In the genomic region with DNA sequence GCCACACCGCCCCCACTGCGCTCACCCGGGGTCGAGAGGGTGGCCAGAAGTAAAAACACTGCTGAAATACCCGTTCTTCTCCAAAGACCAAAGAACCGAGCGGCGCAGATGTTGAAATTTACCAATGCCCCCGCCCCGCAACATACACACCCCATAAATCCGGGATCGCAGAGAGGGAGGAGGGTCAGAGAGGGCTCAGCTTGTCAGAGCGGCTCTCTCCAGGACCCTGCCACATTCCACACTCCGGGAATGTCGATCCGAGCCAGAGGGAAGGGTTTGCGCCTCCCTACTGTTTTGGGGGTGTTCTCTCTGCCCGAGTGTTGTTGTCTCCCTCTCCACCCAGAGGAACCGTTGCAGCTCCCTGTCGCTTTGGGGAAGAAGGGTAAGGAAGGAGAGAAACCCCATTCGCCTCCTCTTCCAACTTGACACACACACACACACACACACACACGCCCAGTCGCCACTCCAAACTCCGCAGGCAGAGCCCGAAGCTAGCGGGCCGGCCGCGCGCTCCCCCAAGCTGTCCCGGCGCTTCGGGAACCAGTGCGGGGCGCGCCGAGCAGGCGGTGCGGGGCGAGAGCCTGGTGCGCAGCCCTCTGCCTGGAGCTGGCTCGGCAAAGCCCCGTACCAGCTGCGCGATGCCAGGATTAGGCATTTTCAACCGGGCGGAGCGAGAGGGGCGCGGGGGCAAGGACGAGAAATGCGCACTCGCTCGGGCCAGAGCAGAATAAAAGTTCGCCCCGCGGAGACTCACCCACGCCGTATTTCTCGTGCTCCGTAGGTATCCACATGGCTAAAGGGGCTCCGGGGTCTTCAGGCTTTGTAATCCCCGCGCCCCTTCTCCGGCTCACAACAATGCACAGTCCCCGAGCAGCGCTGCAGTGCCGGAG, we compare ENCODE assay signal across 8 cellular contexts. TPM values are rescaled to one million over a fixed set of nuclear protein-coding genes. Genes with fewer than 3 reads are reported as not detected.
DNase-seq lines count a peak whose midpoint lies in the region; ATAC-seq, FAIRE-seq and TF ChIP-seq lines count a peak whose summit lies in the region.

No MANE protein-coding gene starts in this region.

- H3K27me3 Mint-ChIP-seq in CD4-positive, CD25-positive, alpha-beta regulatory T cell: peaks cover 41% of the 10 kb centered on the region

- H3K4me1 Mint-ChIP-seq in CD4-positive, CD25-positive, alpha-beta regulatory T cell: peaks cover 10 to 46% (median 21%) of the 10 kb centered on the region in 4 donors

- H3K4me3 Mint-ChIP-seq in CD4-positive, CD25-positive, alpha-beta regulatory T cell: peak overlapping the region; percentile 91 to 98 (median 94)

- H3K9me3 Mint-ChIP-seq in CD4-positive, CD25-positive, alpha-beta regulatory T cell: no peaks in the 10 kb centered on the region

- H3K36me3 Mint-ChIP-seq in CD4-positive, CD25-positive, alpha-beta regulatory T cell: no peaks in the 10 kb centered on the region

- DNase-seq in CD4-positive, CD25-positive, alpha-beta regulatory T cell: peak; percentile 13 to 45 (median 24)
- DNase-seq in RPMI8226: peak; percentile 64
- DNase-seq in adipocyte (ENCODE audit: low read depth): peak; percentile 82
- peak; percentile 64 to 77 for DNase-seq in heart right ventricle
- DNase-seq in pancreas: peak; percentile 56 to 82 (median 64)
- no peak for DNase-seq in RCC 7860 (ENCODE audit: low spot score)

- peak overlapping the region; percentile 9 for H3K27ac ChIP-seq in CD4-positive, CD25-positive, alpha-beta regulatory T cell (ENCODE audit: insufficient read depth, low read length, poor library complexity, severe bottlenecking)
- peak overlapping the region; percentile 78 to 95 (median 92) for H3K27ac ChIP-seq in heart right ventricle
- H3K27ac ChIP-seq in pancreas: peak overlapping the region; percentile 43 to 92 (median 74)

- intact Hi-C loops in heart right ventricle (cut with DNase I) (loop anchor here in 8 of 10 donors (5.0 to 10.0 kb wide), 11 partner anchors 71 to 341 kb away; a partner anchor contains a TSS), pancreas (cut with DNase I) (no loop called here)

- H3K27me3 ChIP-seq in CD4-positive, CD25-positive, alpha-beta regulatory T cell (ENCODE audit: control insufficient read depth, insufficient read depth, low read length): peaks cover 40% of the 10 kb centered on the region
- no peaks in the 10 kb centered on the region for H3K27me3 ChIP-seq in adipocyte (replicated peaks; ENCODE audit: control insufficient read depth, insufficient read depth, low read length)
- peaks cover 0 to 12% (median 0%) of the 10 kb centered on the region in 7 donors for H3K27me3 ChIP-seq in heart right ventricle
- no peaks in the 10 kb centered on the region for H3K27me3 ChIP-seq in pancreas

- no peaks in the 10 kb centered on the region for H3K36me3 ChIP-seq in CD4-positive, CD25-positive, alpha-beta regulatory T cell (ENCODE audit: control insufficient read depth, insufficient read depth, low read length)
- no peaks in the 10 kb centered on the region for H3K36me3 ChIP-seq in adipocyte (ENCODE audit: control insufficient read depth, insufficient read depth, low read length, severe bottlenecking)
- no peaks in the 10 kb centered on the region for H3K36me3 ChIP-seq in heart right ventricle
- H3K36me3 ChIP-seq in pancreas: no peaks in the 10 kb centered on the region

- WGBS in heart right ventricle, 2 donors: 0 to 1% methylated on average over 67 to 68 of the region's 68 CpGs
- 0% methylated on average over 63 to 68 of the region's 68 CpGs for WGBS in pancreas, 2 donors

- H3K27ac Mint-ChIP-seq in CD4-positive, CD25-positive, alpha-beta regulatory T cell: peak overlapping the region in 1 of 3 donors; percentile 96

- H3K9ac ChIP-seq in adipocyte (ENCODE audit: low read length): peak overlapping the region; percentile 88

- H3K4me1 ChIP-seq in CD4-positive, CD25-positive, alpha-beta regulatory T cell (ENCODE audit: control insufficient read depth, insufficient read depth, low read length, poor library complexity, severe bottlenecking): peaks cover 31% of the 10 kb centered on the region
- H3K4me1 ChIP-seq in adipocyte (ENCODE audit: control insufficient read depth, insufficient read depth, low read length) (peaks cover 17% of the 10 kb centered on the region), heart right ventricle (peaks cover 2 to 40% (median 33%) of the 10 kb centered on the region in 9 donors), pancreas (peaks cover 0 to 11% (median 3%) of the 10 kb centered on the region in 3 donors)

- H3K9me3 ChIP-seq in CD4-positive, CD25-positive, alpha-beta regulatory T cell (ENCODE audit: control insufficient read depth in 2 of 2, low read length in 2 of 2): peaks cover 0 to 4% of the 10 kb centered on the region in 2 experiments
- H3K9me3 ChIP-seq in adipocyte (ENCODE audit: control insufficient read depth, low read length): no peaks in the 10 kb centered on the region
- no peaks in the 10 kb centered on the region for H3K9me3 ChIP-seq in heart right ventricle
- no peaks in the 10 kb centered on the region for H3K9me3 ChIP-seq in pancreas

- H3K4me3 ChIP-seq in CD4-positive, CD25-positive, alpha-beta regulatory T cell (ENCODE audit: low read depth, low read length): peak overlapping the region; percentile 76
- H3K4me3 ChIP-seq in adipocyte (ENCODE audit: low read length) (peak overlapping the region; percentile 98), heart right ventricle (peak overlapping the region; percentile 71 to 98 (median 92)), pancreas (peak overlapping the region; percentile 76 to 89 (median 84))

- ATAC-seq in CD4-positive, CD25-positive, alpha-beta regulatory T cell (ENCODE audit: low read depth in 2 of 2): peak in 1 of 2 donors; percentile 3
- ATAC-seq in GM19324 (IDR thresholded peaks at IDR 0.05; ENCODE audit: low FRiP score, unreplicated experiment) (peak; percentile 3), HG03432 (IDR thresholded peaks at IDR 0.05; ENCODE audit: unreplicated experiment) (peak; percentile 15), heart right ventricle (peak; percentile 38 to 70 (median 50)), pancreas (peak; percentile 42 to 63 (median 53))

- FAIRE-seq in pancreas (lab: Jason Lieb, UNC) (no peak), RCC 7860 (lab: Jason Lieb, UNC) (no peak)

- TF ChIP-seq CTCF in heart right ventricle (IDR thresholded peaks at IDR 0.05): no peak
- TF ChIP-seq CTCF in pancreas (IDR thresholded peaks at IDR 0.05): no peak

RNA-seq across cellular contexts. Expression of a gene that starts 0.6 kb away (rescaled TPM):
- 0.44 TPM for total RNA-seq in CD4-positive, CD25-positive, alpha-beta regulatory T cell
- polyA plus RNA-seq in CD4-positive, CD25-positive, alpha-beta regulatory T cell: not detected
- 10 to 100 TPM; 10.8 to 26.8 (median 16.4) TPM for total RNA-seq in heart right ventricle
- 1 to 10 TPM; 2.6 to 9.7 TPM for polyA plus RNA-seq in heart right ventricle
- total RNA-seq in pancreas: 10 to 100 TPM in 2 of 6 donors, 1 to 10 TPM in 4; 5.5 to 15.5 (median 7.3) TPM
- 1 to 10 TPM; 5.4 to 5.5 TPM for polyA plus RNA-seq in pancreas

RNA-seq across cellular contexts. Expression of a gene that starts 0.9 kb away (rescaled TPM):
- total RNA-seq in CD4-positive, CD25-positive, alpha-beta regulatory T cell: 25.1 TPM
- 10 to 100 TPM; 24.7 to 29.0 (median 27.2) TPM for polyA plus RNA-seq in CD4-positive, CD25-positive, alpha-beta regulatory T cell
- total RNA-seq in heart right ventricle: 10 to 100 TPM; 14.1 to 25.7 (median 17.6) TPM
- polyA plus RNA-seq in heart right ventricle: 10 to 100 TPM in 1 of 2 donors, 1 to 10 TPM in 1; 7.7 to 16.0 TPM
- 10 to 100 TPM; 15.1 to 25.3 (median 20.3) TPM for total RNA-seq in pancreas
- polyA plus RNA-seq in pancreas: 10 to 100 TPM; 13.6 to 17.4 TPM

Comparison
In these comparisons a context has a peak if more than half of its experiments do, and no peak if none do; other contexts are left out.
1. H3K27ac ChIP-seq: peak in every context shown above with its lines; median percentile 92 in heart right ventricle; 74 in pancreas; 9 in CD4-positive, CD25-positive, alpha-beta regulatory T cell.
2. intact Hi-C loops: an anchor here in heart right ventricle (5.0 to 10.0 kb wide); none called in pancreas.